ENCODE assay signal across 14 cellular contexts in the genomic region with DNA sequence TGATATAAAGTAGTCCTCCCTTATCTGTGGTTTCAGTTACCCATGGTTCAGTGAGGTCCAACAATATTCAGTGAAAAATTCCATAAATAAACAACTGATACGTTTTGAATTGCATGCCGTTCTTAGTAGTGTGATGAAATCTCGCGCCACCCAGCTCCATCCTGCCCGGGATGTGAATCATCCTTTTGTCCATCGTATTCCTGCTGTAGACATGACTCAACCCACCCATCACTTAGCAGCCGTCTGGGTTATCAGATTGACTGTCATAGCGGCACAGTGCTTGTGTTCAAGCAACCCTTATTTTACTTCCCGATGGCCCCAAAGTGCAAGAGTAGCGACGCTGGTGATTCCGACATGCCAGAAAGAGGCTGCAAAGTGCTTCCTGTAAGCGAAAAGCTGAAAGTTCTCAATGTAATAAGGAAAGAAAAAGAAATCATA. TPM values are rescaled to one million over a fixed set of nuclear protein-coding genes. Genes with fewer than 3 reads are reported as not detected.
DNase-seq lines count a peak whose midpoint lies in the region; ATAC-seq, FAIRE-seq and TF ChIP-seq lines count a peak whose summit lies in the region.
"Had no signal": no experiment of that assay in that cellular context is flagged by ENCODE, and none has a peak within 500 bp of the region (broad histone marks: within the 10 kb centered on the region; RNA-seq: fewer than 3 reads in every experiment).

No MANE protein-coding gene starts in this region.

- peaks cover 0 to 3% (median 0%) of the 10 kb centered on the region in 7 donors for H3K9me3 Mint-ChIP-seq in CD14-positive monocyte
- H3K9me3 Mint-ChIP-seq: mesothelial cell of epicardium had no signal

- H3K27me3 ChIP-seq in Panc1 (ENCODE audit: control insufficient read depth, insufficient read depth, low read length) (peaks cover 5% of the 10 kb centered on the region; the same call in 1 of the 2 replicates), osteoblast (ENCODE audit: insufficient read depth, low read length) (no peaks in the 10 kb centered on the region), prostate gland (replicated peaks; ENCODE audit: insufficient read depth) (no peaks in the 10 kb centered on the region)
- H3K27me3 ChIP-seq: ascending aorta had no signal

- no peak overlapping the region for H3K4me3 Mint-ChIP-seq in CD14-positive monocyte
- H3K4me3 Mint-ChIP-seq: mesothelial cell of epicardium had no signal

- H3K79me2 ChIP-seq in osteoblast (ENCODE audit: insufficient read depth, low read length), result peaks cover 2% of the 10 kb centered on the region

- H4K20me1 ChIP-seq in osteoblast (ENCODE audit: insufficient read depth, low read length), result no peaks in the 10 kb centered on the region

- H3K36me3 ChIP-seq in Panc1 (ENCODE audit: control insufficient read depth, insufficient read depth, low read length) (no peaks in the 10 kb centered on the region), osteoblast (ENCODE audit: insufficient read depth, low read length) (no peaks in the 10 kb centered on the region), prostate gland (no peaks in the 10 kb centered on the region)
- H3K36me3 ChIP-seq: ascending aorta had no signal

- peak overlapping the region; percentile 62 for H2AFZ ChIP-seq in osteoblast (ENCODE audit: low read length)

- in situ Hi-C loops in Panc1 (cut with HindIII; ENCODE audit: low pct_unique_long_range_greater_than_20kb, low sequenced_read_pairs), result no loop called here

- CTCF ChIA-PET in Panc1 (lab: Charles Lee), result no interaction called here

- no peaks in the 10 kb centered on the region for H3K4me1 ChIP-seq in Panc1 (ENCODE audit: control insufficient read depth, insufficient read depth, low read length)
- H3K4me1 ChIP-seq in osteoblast (ENCODE audit: insufficient read depth, low read length), result peaks cover 4% of the 10 kb centered on the region
- no peaks in the 10 kb centered on the region for H3K4me1 ChIP-seq in prostate gland (replicated peaks)
- H3K4me1 ChIP-seq: ascending aorta had no signal

- BruUV-seq in Panc1 (replicated peaks; lab: Mats Ljungman, UMichigan), result no TSS peak

- H3K9me3 ChIP-seq in Panc1 (ENCODE audit: control insufficient read depth, insufficient read depth, low read depth, low read length) (no peaks in the 10 kb centered on the region), osteoblast (ENCODE audit: low read depth, low read length) (no peaks in the 10 kb centered on the region), prostate gland (no peaks in the 10 kb centered on the region)
- H3K9me3 ChIP-seq: ascending aorta had no signal

- TF ChIP-seq CTCF in Panc1 (IDR thresholded peaks at IDR 0.05) (no peak), osteoblast (IDR thresholded peaks at IDR 0.05; ENCODE audit: extremely low read depth, low read depth, low read length) (no peak), CD14-positive monocyte (IDR thresholded peaks at IDR 0.05) (no peak), prostate gland (IDR thresholded peaks at IDR 0.05) (no peak)

- no peak for FAIRE-seq in H54 (lab: Jason Lieb, UNC)
- FAIRE-seq: GM18507 had no signal

- H3K4me1 Mint-ChIP-seq in CD14-positive monocyte, result no peaks in the 10 kb centered on the region
- H3K4me1 Mint-ChIP-seq: mesothelial cell of epicardium had no signal

- peaks cover 0 to 8% (median 0%) of the 10 kb centered on the region in 3 donors for H3K27me3 Mint-ChIP-seq in CD14-positive monocyte (ENCODE audit: low read depth in 3 of 3)

- peak overlapping the region; percentile 68 for H3K4me2 ChIP-seq in osteoblast (ENCODE audit: insufficient read depth, low read length)

- DNase-seq in H54 (ENCODE audit: insufficient read length, low spot score), result peak; percentile 38
- DNase-seq in Panc1 (ENCODE audit: low read depth, low spot score), result peak; percentile 27
- DNase-seq in dedifferentiated amniotic fluid mesenchymal stem cell (ENCODE audit: extremely low spot score), result peak; percentile 90
- DNase-seq in osteoblast (ENCODE audit: insufficient read length, low spot score, missing footprints), result peak; percentile 89
- no peak for DNase-seq in CD14-positive monocyte (ENCODE audit: low spot score)
- DNase-seq in prostate gland (ENCODE audit: low spot score), result no peak
- no peak for DNase-seq in mesenteric fat pad (ENCODE audit: low spot score)
- DNase-seq: DMS153, NCI-H774 had no signal

- ATAC-seq in Panc1 (no peak), GM18519 (IDR thresholded peaks at IDR 0.05; ENCODE audit: low FRiP score, unreplicated experiment) (no peak)
- ATAC-seq: sciatic nerve had no signal

- POLR2A ChIA-PET in Panc1 (lab: Charles Lee), result no interaction called here

- H3K27ac Mint-ChIP-seq in CD14-positive monocyte, result no peak overlapping the region
- H3K27ac Mint-ChIP-seq: mesothelial cell of epicardium had no signal

- H3K27ac ChIP-seq in Panc1 (ENCODE audit: low read length) (no peak overlapping the region), osteoblast (ENCODE audit: low read depth, low read length) (peak overlapping the region; percentile 40), prostate gland (no peak overlapping the region)
- H3K27ac ChIP-seq: ascending aorta had no signal

- no peak overlapping the region for H3K4me3 ChIP-seq in Panc1 (ENCODE audit: low read depth in 2 of 2, low read length in 2 of 2)
- peak overlapping the region; percentile 36 for H3K4me3 ChIP-seq in osteoblast (ENCODE audit: insufficient read depth, low read length)
- no peak overlapping the region for H3K4me3 ChIP-seq in prostate gland
- H3K4me3 ChIP-seq: ascending aorta had no signal

- no peak for TF ChIP-seq POLR2A in H54 (IDR thresholded peaks at IDR 0.05; ENCODE audit: low read depth, low read length)
- TF ChIP-seq POLR2A in prostate gland (IDR thresholded peaks at IDR 0.05), result no peak

- H3K36me3 Mint-ChIP-seq in CD14-positive monocyte, result no peaks in the 10 kb centered on the region
- H3K36me3 Mint-ChIP-seq: mesothelial cell of epicardium had no signal

- WGBS in prostate gland, result 73% methylated on average over 13 of the region's 13 CpGs

- intact Hi-C loops in Panc1 (cut with micrococcal nuclease; ENCODE audit: unreplicated experiment) (no loop called here), CD14-positive monocyte (cut with micrococcal nuclease) (no loop called here), prostate gland (cut with DNase I) (no loop called here)

RNA-seq across cellular contexts. Expression of a gene that starts 48.0 kb away (rescaled TPM):
- total RNA-seq in Panc1 (2021; ENCODE audit: unreplicated experiment), result 8.5 TPM
- polyA plus RNA-seq in Panc1 (2012; ENCODE audit: insufficient read length), result 7.8 TPM
- 11.2 and 15.2 TPM in 2 replicates for total RNA-seq in osteoblast
- under 1 TPM in 1 of 2 donors, not detected in 1; 0.05 TPM for polyA plus RNA-seq in CD14-positive monocyte
- total RNA-seq in prostate gland, result 10 to 100 TPM in 1 of 2 donors, under 1 TPM in 1; 0.73 to 47.6 TPM
- total RNA-seq in mesenteric fat pad, result 1.0 TPM

Comparison
In these comparisons a context has a peak if more than half of its experiments do, and no peak if none do; other contexts are left out.
1. DNase-seq: peak in H54 (single experiment), Panc1 (single experiment), dedifferentiated amniotic fluid mesenchymal stem cell (single experiment) and osteoblast (single experiment); none in CD14-positive monocyte (single experiment), prostate gland (single experiment) and mesenteric fat pad (single experiment).